ENCODE assay signal across 2 cellular contexts in the genomic region with DNA sequence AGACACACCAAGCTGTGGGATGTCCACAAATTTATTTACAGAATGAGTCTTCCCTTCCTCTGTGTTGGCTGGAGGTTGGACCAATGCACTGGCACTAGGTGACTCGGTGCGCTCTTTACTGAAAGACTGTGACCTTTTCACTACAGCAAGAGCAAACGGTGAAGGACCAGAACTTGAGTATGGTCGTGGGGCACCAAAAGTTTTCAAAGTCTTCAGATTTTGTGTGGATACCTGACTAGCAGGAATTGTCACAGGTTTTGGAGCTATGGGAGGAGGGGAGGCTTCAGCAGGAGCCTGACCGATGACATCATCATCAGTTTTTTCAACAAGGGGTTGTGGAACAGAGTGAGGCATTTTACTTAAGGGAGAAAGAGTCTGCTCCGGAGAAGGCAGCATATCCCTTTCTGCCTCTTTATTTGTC.
TF ChIP-seq lines count a peak whose summit lies in the region.

No MANE protein-coding gene starts in this region.

TF ChIP-seq in IMR-90, 13 proteins besides CTCF, POLR2A, EP300 and RAD21 (continued from another document):
- TF ChIP-seq, protein P1, sequence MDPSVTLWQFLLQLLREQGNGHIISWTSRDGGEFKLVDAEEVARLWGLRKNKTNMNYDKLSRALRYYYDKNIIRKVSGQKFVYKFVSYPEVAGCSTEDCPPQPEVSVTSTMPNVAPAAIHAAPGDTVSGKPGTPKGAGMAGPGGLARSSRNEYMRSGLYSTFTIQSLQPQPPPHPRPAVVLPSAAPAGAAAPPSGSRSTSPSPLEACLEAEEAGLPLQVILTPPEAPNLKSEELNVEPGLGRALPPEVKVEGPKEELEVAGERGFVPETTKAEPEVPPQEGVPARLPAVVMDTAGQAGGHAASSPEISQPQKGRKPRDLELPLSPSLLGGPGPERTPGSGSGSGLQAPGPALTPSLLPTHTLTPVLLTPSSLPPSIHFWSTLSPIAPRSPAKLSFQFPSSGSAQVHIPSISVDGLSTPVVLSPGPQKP (IDR thresholded peaks at IDR 0.05; ENCODE audit: borderline replicate concordance, low read depth, low read length), result no peak
- TF ChIP-seq SMC3 (IDR thresholded peaks at IDR 0.05; ENCODE audit: low read depth, low read length), result no peak
- TF ChIP-seq, protein P2, sequence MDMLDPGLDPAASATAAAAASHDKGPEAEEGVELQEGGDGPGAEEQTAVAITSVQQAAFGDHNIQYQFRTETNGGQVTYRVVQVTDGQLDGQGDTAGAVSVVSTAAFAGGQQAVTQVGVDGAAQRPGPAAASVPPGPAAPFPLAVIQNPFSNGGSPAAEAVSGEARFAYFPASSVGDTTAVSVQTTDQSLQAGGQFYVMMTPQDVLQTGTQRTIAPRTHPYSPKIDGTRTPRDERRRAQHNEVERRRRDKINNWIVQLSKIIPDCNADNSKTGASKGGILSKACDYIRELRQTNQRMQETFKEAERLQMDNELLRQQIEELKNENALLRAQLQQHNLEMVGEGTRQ (IDR thresholded peaks at IDR 0.05; ENCODE audit: low read depth, low read length), result no peak
- no peak for TF ChIP-seq MXI1 (IDR thresholded peaks at IDR 0.05; ENCODE audit: borderline replicate concordance, low read depth, low read length)
- no peak for TF ChIP-seq BHLHE40 (IDR thresholded peaks at IDR 0.05; ENCODE audit: low read depth, low read length)
- no peak for TF ChIP-seq NFE2L2 (IDR thresholded peaks at IDR 0.05; ENCODE audit: low read depth, low read length)
- no peak for TF ChIP-seq RFX5 (IDR thresholded peaks at IDR 0.05; ENCODE audit: low read depth, low read length)

TF ChIP-seq in liver, 16 proteins besides CTCF, POLR2A, EP300 and RAD21 (continued from another document):
- TF ChIP-seq, protein P3, sequence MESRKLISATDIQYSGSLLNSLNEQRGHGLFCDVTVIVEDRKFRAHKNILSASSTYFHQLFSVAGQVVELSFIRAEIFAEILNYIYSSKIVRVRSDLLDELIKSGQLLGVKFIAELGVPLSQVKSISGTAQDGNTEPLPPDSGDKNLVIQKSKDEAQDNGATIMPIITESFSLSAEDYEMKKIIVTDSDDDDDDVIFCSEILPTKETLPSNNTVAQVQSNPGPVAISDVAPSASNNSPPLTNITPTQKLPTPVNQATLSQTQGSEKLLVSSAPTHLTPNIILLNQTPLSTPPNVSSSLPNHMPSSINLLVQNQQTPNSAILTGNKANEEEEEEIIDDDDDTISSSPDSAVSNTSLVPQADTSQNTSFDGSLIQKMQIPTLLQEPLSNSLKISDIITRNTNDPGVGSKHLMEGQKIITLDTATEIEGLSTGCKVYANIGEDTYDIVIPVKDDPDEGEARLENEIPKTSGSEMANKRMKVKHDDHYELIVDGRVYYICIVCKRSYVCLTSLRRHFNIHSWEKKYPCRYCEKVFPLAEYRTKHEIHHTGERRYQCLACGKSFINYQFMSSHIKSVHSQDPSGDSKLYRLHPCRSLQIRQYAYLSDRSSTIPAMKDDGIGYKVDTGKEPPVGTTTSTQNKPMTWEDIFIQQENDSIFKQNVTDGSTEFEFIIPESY (IDR thresholded peaks at IDR 0.05), result no peak
- TF ChIP-seq JUND (IDR thresholded peaks at IDR 0.05), result peak in 1 of 2 donors; percentile 18
- no peak for TF ChIP-seq FOXA2 (IDR thresholded peaks at IDR 0.05)
- no peak for TF ChIP-seq EGR1 (IDR thresholded peaks at IDR 0.05; ENCODE audit: low read depth in 2 of 2)
- TF ChIP-seq TAF1 (conservative IDR thresholded peaks at IDR 0.05), result no peak
- no peak for TF ChIP-seq GABPA (IDR thresholded peaks at IDR 0.05 in 1 of 2, conservative IDR thresholded peaks at IDR 0.05 in 1 of 2)
- no peak for TF ChIP-seq HNF4G (IDR thresholded peaks at IDR 0.05)
- TF ChIP-seq, protein P4, sequence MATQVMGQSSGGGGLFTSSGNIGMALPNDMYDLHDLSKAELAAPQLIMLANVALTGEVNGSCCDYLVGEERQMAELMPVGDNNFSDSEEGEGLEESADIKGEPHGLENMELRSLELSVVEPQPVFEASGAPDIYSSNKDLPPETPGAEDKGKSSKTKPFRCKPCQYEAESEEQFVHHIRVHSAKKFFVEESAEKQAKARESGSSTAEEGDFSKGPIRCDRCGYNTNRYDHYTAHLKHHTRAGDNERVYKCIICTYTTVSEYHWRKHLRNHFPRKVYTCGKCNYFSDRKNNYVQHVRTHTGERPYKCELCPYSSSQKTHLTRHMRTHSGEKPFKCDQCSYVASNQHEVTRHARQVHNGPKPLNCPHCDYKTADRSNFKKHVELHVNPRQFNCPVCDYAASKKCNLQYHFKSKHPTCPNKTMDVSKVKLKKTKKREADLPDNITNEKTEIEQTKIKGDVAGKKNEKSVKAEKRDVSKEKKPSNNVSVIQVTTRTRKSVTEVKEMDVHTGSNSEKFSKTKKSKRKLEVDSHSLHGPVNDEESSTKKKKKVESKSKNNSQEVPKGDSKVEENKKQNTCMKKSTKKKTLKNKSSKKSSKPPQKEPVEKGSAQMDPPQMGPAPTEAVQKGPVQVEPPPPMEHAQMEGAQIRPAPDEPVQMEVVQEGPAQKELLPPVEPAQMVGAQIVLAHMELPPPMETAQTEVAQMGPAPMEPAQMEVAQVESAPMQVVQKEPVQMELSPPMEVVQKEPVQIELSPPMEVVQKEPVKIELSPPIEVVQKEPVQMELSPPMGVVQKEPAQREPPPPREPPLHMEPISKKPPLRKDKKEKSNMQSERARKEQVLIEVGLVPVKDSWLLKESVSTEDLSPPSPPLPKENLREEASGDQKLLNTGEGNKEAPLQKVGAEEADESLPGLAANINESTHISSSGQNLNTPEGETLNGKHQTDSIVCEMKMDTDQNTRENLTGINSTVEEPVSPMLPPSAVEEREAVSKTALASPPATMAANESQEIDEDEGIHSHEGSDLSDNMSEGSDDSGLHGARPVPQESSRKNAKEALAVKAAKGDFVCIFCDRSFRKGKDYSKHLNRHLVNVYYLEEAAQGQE (IDR thresholded peaks at IDR 0.05), result no peak
- TF ChIP-seq YY1 (IDR thresholded peaks at IDR 0.05), result no peak
- TF ChIP-seq HNF4A (conservative IDR thresholded peaks at IDR 0.05), result no peak
TF ChIP-seq in liver: peak in this region for 2.
